ENCODE assay signal across 34 cellular contexts in genomic region chr15:99071091-99071680, GRCh38.
"Had no signal": no experiment of that assay in that cellular context is flagged by ENCODE, and none has a peak within 500 bp of the region (broad histone marks: within the 10 kb centered on the region; RNA-seq: fewer than 3 reads in every experiment).

No MANE protein-coding gene starts in this region.

- H3K4me3 Mint-ChIP-seq: activated CD4-positive, alpha-beta memory T cell treated with anti-CD3 and anti-CD28 coated beads for 36 hours; activated naive CD4-positive, alpha-beta T cell treated with anti-CD3 and anti-CD28 coated beads, Interleukin-2, amount 10 ng/mL, durations not matched to agents 7 days and 5 days; activated naive CD8-positive, alpha-beta T cell; activated naive CD8-positive, alpha-beta T cell treated with anti-CD3 and anti-CD28 coated beads, Interleukin-2, amount 50 U/mL, for 24 hours; activated T-cell treated with anti-CD3 and anti-CD28 coated beads, Interleukin-2, amount 50 U/mL, for 4 hours; activated T-helper 1 cell treated with anti-CD3 and anti-CD28 coated beads, Interleukin-12 subunit alpha, Interleukin-12 subunit beta, Interleukin-2, Interleukin-4 antibody, amounts not matched to agents 30 ng/mL and 10 ng/mL and 1 ng/mL, durations not matched to agents 14 hours and 24 hours and 36 hours; central memory CD8-positive, alpha-beta T cell; T-helper 1 cell treated with Interleukin-12 subunit alpha and Interleukin-12 subunit beta and Interleukin-4 antibody, amounts not matched to agents 30 μg/mL and 1 μg/mL, for 36 hours; T-helper 2 cell treated with Interferon-gamma antibody and Interleukin-4, amounts not matched to agents 5 μg/mL and 100 μg/mL, for 36 hours had no signal

- H3K36me3 ChIP-seq: ascending aorta, cardiac muscle cell, Peyer's patch, SJSA1 had no signal

- H3K4me3 ChIP-seq: ascending aorta, cardiac muscle cell, Peyer's patch, SJSA1 had no signal

- H3K4me2 ChIP-seq: KMS-11, SK-N-SH had no signal

- H3K4me1 Mint-ChIP-seq: activated naive CD8-positive, alpha-beta T cell treated with anti-CD3 and anti-CD28 coated beads, Interleukin-2, amount 50 U/mL, for 24 hours; central memory CD8-positive, alpha-beta T cell had no signal

- H3K9ac ChIP-seq: KMS-11, SK-N-SH had no signal

- H3K9me3 ChIP-seq: ascending aorta, Peyer's patch, SJSA1, SK-N-SH had no signal

- H3K4me1 ChIP-seq: ascending aorta, Peyer's patch, SJSA1 had no signal

- H3K9me3 Mint-ChIP-seq: activated CD4-positive, alpha-beta memory T cell treated with anti-CD3 and anti-CD28 coated beads for 36 hours; activated naive CD4-positive, alpha-beta T cell treated with anti-CD3 and anti-CD28 coated beads, Interleukin-2, amount 10 ng/mL, durations not matched to agents 7 days and 5 days; activated naive CD8-positive, alpha-beta T cell treated with anti-CD3 and anti-CD28 coated beads, Interleukin-2, amount 50 U/mL, for 24 hours; activated T-cell treated with anti-CD3 and anti-CD28 coated beads, Interleukin-2, amount 50 U/mL, for 4 hours; activated T-helper 1 cell treated with anti-CD3 and anti-CD28 coated beads, Interleukin-12 subunit alpha, Interleukin-12 subunit beta, Interleukin-2, Interleukin-4 antibody, amounts not matched to agents 30 ng/mL and 10 ng/mL and 1 ng/mL, durations not matched to agents 14 hours and 24 hours and 36 hours; central memory CD8-positive, alpha-beta T cell; T-helper 1 cell treated with Interleukin-12 subunit alpha and Interleukin-12 subunit beta and Interleukin-4 antibody, amounts not matched to agents 30 μg/mL and 1 μg/mL, for 36 hours; T-helper 2 cell treated with Interferon-gamma antibody and Interleukin-4, amounts not matched to agents 5 μg/mL and 100 μg/mL, for 36 hours had no signal

- H3K36me3 Mint-ChIP-seq: activated CD4-positive, alpha-beta memory T cell treated with anti-CD3 and anti-CD28 coated beads for 36 hours; activated naive CD4-positive, alpha-beta T cell treated with anti-CD3 and anti-CD28 coated beads, Interleukin-2, amount 10 ng/mL, durations not matched to agents 7 days and 5 days; activated naive CD8-positive, alpha-beta T cell had no signal

- DNase-seq: activated CD4-positive, alpha-beta memory T cell treated with anti-CD3 and anti-CD28 coated beads for 36 hours; activated CD4-positive, alpha-beta T cell treated with anti-CD3 and anti-CD28 coated beads for 4 hours; activated CD4-positive, alpha-beta T cell treated with anti-CD3 and anti-CD28 coated beads, Interleukin-2, amount 50 U/mL, for 1 hour; activated gamma-delta T cell treated with Interleukin-2 at 50 U/mL for 16 hours; activated naive CD4-positive, alpha-beta T cell treated with anti-CD3 and anti-CD28 coated beads, Interleukin-2, amount 10 ng/mL, durations not matched to agents 7 days and 5 days; activated naive CD8-positive, alpha-beta T cell treated with anti-CD3 and anti-CD28 coated beads, Interleukin-2, amount 50 U/mL, for 24 hours; activated T-cell treated with anti-CD3 and anti-CD28 coated beads for 4 hours; activated T-cell treated with anti-CD3 and anti-CD28 coated beads, Interleukin-2, amount 50 U/mL, for 4 hours; MM.1S; MV-4-11; NCI-H1092; NCI-H1436 treated with DMSO at 0.1 percent for 48 hours; NCI-H1694 treated with DMSO at 0.1 percent for 48 hours; NCI-H2029 treated with DMSO at 0.1 percent for 48 hours; NCI-H2107; NCI-H2171; NCI-H510A; NCI-H526; NCI-H748 treated with DMSO at 0.1 percent for 48 hours; NK-92 treated with Interleukin-12 subunit alpha and Interleukin-12 subunit beta, amount 100 ng/mL, for 24 hours; PC-3; Peyer's patch; RPMI8226; SHP77 treated with DMSO at 0.1 percent for 48 hours; SK-N-SH had no signal

- H3K27ac Mint-ChIP-seq: activated CD4-positive, alpha-beta memory T cell treated with anti-CD3 and anti-CD28 coated beads for 36 hours; activated naive CD4-positive, alpha-beta T cell treated with anti-CD3 and anti-CD28 coated beads, Interleukin-2, amount 10 ng/mL, durations not matched to agents 7 days and 5 days; activated naive CD8-positive, alpha-beta T cell; activated naive CD8-positive, alpha-beta T cell treated with anti-CD3 and anti-CD28 coated beads, Interleukin-2, amount 50 U/mL, for 24 hours; activated T-helper 1 cell treated with anti-CD3 and anti-CD28 coated beads, Interleukin-12 subunit alpha, Interleukin-12 subunit beta, Interleukin-2, Interleukin-4 antibody, amounts not matched to agents 30 ng/mL and 10 ng/mL and 1 ng/mL, durations not matched to agents 14 hours and 24 hours and 36 hours; T-helper 1 cell treated with Interleukin-12 subunit alpha and Interleukin-12 subunit beta and Interleukin-4 antibody, amounts not matched to agents 30 μg/mL and 1 μg/mL, for 36 hours; T-helper 2 cell treated with Interferon-gamma antibody and Interleukin-4, amounts not matched to agents 5 μg/mL and 100 μg/mL, for 36 hours had no signal

- H3K27me3 Mint-ChIP-seq: activated CD4-positive, alpha-beta memory T cell treated with anti-CD3 and anti-CD28 coated beads for 36 hours; activated naive CD8-positive, alpha-beta T cell; activated naive CD8-positive, alpha-beta T cell treated with anti-CD3 and anti-CD28 coated beads, Interleukin-2, amount 50 U/mL, for 24 hours had no signal

- H3K27me3 ChIP-seq: ascending aorta, cardiac muscle cell, Peyer's patch, SJSA1 had no signal

- H3K27ac ChIP-seq: ascending aorta, cardiac muscle cell, KMS-11, Peyer's patch, SJSA1 had no signal

- ATAC-seq: activated naive CD8-positive, alpha-beta T cell treated with anti-CD3 and anti-CD28 coated beads, Interleukin-2, amount 50 U/mL, for 24 hours; activated T-cell treated with anti-CD3 and anti-CD28 coated beads, Interleukin-2, amount 50 U/mL, for 4 hours; PC-3 had no signal
